ENCODE assay signal across 12 cellular contexts in the genomic region with DNA sequence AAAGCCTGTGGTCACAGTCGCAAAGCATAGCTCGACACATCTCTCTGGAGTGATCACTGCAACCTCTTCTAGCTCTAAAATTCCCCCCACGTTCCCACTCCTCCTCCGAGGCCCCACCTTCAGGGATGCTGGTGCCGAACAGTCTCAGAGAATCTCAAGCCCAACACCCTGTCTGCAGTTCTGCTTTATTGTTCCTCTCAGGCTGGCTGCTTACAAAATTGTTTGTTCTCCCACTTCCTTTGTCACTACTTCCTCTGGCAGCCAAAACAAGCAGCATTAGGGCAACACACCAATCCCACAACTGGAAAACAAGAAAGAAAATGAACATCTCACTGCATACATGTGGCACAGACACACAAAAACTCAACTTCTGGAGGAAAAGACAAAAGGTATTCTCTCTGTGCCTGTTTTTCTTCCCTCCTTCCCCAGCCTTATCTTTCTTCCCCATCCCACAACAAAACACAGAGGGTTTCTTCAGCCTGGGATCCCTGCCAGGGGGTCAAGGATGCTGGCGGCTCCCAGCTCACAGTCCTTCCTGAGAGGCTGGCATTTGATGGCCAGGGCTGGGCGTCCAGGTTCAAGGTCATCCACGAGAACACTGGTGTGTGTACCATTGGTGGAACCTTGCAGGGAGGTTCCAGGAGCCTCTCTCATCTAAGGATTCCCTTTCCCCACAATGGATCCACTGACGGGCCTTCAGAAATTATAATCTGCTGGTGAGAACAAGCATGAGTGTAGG.
DNase-seq lines count a peak whose midpoint lies in the region; ATAC-seq and TF ChIP-seq lines count a peak whose summit lies in the region.
"Had no signal": no experiment of that assay in that cellular context is flagged by ENCODE, and none has a peak within 500 bp of the region (broad histone marks: within the 10 kb centered on the region; RNA-seq: fewer than 3 reads in every experiment).

No MANE protein-coding gene starts in this region.

- H3K27me3 ChIP-seq in ACC112 (ENCODE audit: insufficient read depth, low read length) (no peaks in the 10 kb centered on the region), Loucy (ENCODE audit: insufficient read depth, low read length, poor library complexity, severe bottlenecking) (no peaks in the 10 kb centered on the region), colonic mucosa (no peaks in the 10 kb centered on the region), esophagus squamous epithelium (no peaks in the 10 kb centered on the region)
- H3K27me3 ChIP-seq: stomach had no signal

- TF ChIP-seq POLR2A in esophagus squamous epithelium (IDR thresholded peaks at IDR 0.05) = no peak

- intact Hi-C loops in colonic mucosa (cut with DNase I) (no loop called here), esophagus squamous epithelium (cut with DNase I) (no loop called here)
- intact Hi-C loops in activated T-helper 1 cell treated with anti-CD3 and anti-CD28 coated beads, Interleukin-12 subunit alpha, Interleukin-12 subunit beta, Interleukin-2, Interleukin-4 antibody, amounts not matched to agents 30 ng/mL and 10 ng/mL and 1 ng/mL, durations not matched to agents 14 hours and 24 hours and 36 hours (cut with micrococcal nuclease) = no loop called here

- peaks cover 2% of the 10 kb centered on the region for H3K27me3 Mint-ChIP-seq in activated T-helper 1 cell treated with anti-CD3 and anti-CD28 coated beads, Interleukin-12 subunit alpha, Interleukin-12 subunit beta, Interleukin-2, Interleukin-4 antibody, amounts not matched to agents 30 ng/mL and 10 ng/mL and 1 ng/mL, durations not matched to agents 14 hours and 24 hours and 36 hours (ENCODE audit: insufficient read depth)

- H2AFZ ChIP-seq in ACC112 (ENCODE audit: low read length, unreplicated experiment) (peak overlapping the region; percentile 86), Loucy (ENCODE audit: low read length) (peak overlapping the region; percentile 72)

- no peak for ATAC-seq in HG03521 (IDR thresholded peaks at IDR 0.05; ENCODE audit: unreplicated experiment)

- no peaks in the 10 kb centered on the region for H3K9me2 ChIP-seq in Loucy (replicated peaks; ENCODE audit: low read depth, low read length)

- 45 to 77% methylated on average over 7 to 9 of the region's 9 CpGs for WGBS in esophagus squamous epithelium, 2 donors

- peak overlapping the region; percentile 55 for H3K27ac ChIP-seq in ACC112 (ENCODE audit: low read depth, low read length)
- peak overlapping the region; percentile 29 for H3K27ac ChIP-seq in colonic mucosa
- H3K27ac ChIP-seq in esophagus squamous epithelium = peak overlapping the region in 2 of 4 donors; percentile 17 to 22

- H3K36me3 ChIP-seq in ACC112 (ENCODE audit: insufficient read depth, low read length) = no peaks in the 10 kb centered on the region
- H3K36me3 ChIP-seq in Loucy (ENCODE audit: insufficient read depth, low read length) = no peaks in the 10 kb centered on the region
- no peaks in the 10 kb centered on the region for H3K36me3 ChIP-seq in colonic mucosa
- no peaks in the 10 kb centered on the region for H3K36me3 ChIP-seq in esophagus squamous epithelium
- H3K36me3 ChIP-seq: stomach had no signal

- no peak overlapping the region for H3K27ac Mint-ChIP-seq in activated T-helper 1 cell treated with anti-CD3 and anti-CD28 coated beads, Interleukin-12 subunit alpha, Interleukin-12 subunit beta, Interleukin-2, Interleukin-4 antibody, amounts not matched to agents 30 ng/mL and 10 ng/mL and 1 ng/mL, durations not matched to agents 14 hours and 24 hours and 36 hours
- H3K27ac Mint-ChIP-seq: progenitor cell of endocrine pancreas had no signal

- no peaks in the 10 kb centered on the region for H3K9me3 Mint-ChIP-seq in activated T-helper 1 cell treated with anti-CD3 and anti-CD28 coated beads, Interleukin-12 subunit alpha, Interleukin-12 subunit beta, Interleukin-2, Interleukin-4 antibody, amounts not matched to agents 30 ng/mL and 10 ng/mL and 1 ng/mL, durations not matched to agents 14 hours and 24 hours and 36 hours

- H3K79me2 ChIP-seq in ACC112 (ENCODE audit: control insufficient read depth, insufficient read depth, low read length, unreplicated experiment) (no peaks in the 10 kb centered on the region), Loucy (ENCODE audit: insufficient read depth, low read length) (no peaks in the 10 kb centered on the region)

- DNase-seq in colonic mucosa (peak; percentile 18), midbrain (lab: John Stamatoyannopoulos, UW) (peak; percentile 31), esophagus squamous epithelium (lab: John Stamatoyannopoulos, UW) (no peak), SW480 (ENCODE audit: low spot score) (no peak)
- DNase-seq in activated T-helper 1 cell treated with anti-CD3 and anti-CD28 coated beads, Interleukin-12 subunit alpha, Interleukin-12 subunit beta, Interleukin-2, Interleukin-4 antibody, amounts not matched to agents 30 ng/mL and 10 ng/mL and 1 ng/mL, durations not matched to agents 14 hours and 24 hours and 36 hours (ENCODE audit: low spot score) = no peak
- DNase-seq: activated CD8-positive, alpha-beta memory T cell treated with anti-CD3 and anti-CD28 coated beads, Interleukin-2, amount 50 U/mL, for 4 hours; NCI-H2029 treated with DMSO at 0.1 percent for 48 hours; stomach had no signal

- peaks cover 7% of the 10 kb centered on the region for H3K4me1 Mint-ChIP-seq in activated T-helper 1 cell treated with anti-CD3 and anti-CD28 coated beads, Interleukin-12 subunit alpha, Interleukin-12 subunit beta, Interleukin-2, Interleukin-4 antibody, amounts not matched to agents 30 ng/mL and 10 ng/mL and 1 ng/mL, durations not matched to agents 14 hours and 24 hours and 36 hours (ENCODE audit: low read depth)

- H3K9ac ChIP-seq in Loucy (ENCODE audit: low read depth, low read length, poor library complexity, severe bottlenecking) = peak overlapping the region; percentile 2
- H3K9ac ChIP-seq in colonic mucosa (ENCODE audit: low read depth in 2 of 2, low read length in 2 of 2) = no peak overlapping the region

- no peaks in the 10 kb centered on the region for H3K9me3 ChIP-seq in Loucy (ENCODE audit: insufficient read depth, low read depth, low read length)
- H3K9me3 ChIP-seq in colonic mucosa = no peaks in the 10 kb centered on the region
- H3K9me3 ChIP-seq in esophagus squamous epithelium = no peaks in the 10 kb centered on the region
- H3K9me3 ChIP-seq: stomach had no signal

- H3K4me2 ChIP-seq in Loucy (ENCODE audit: low read depth, low read length, poor library complexity, severe bottlenecking) = peak overlapping the region; percentile 65

- no peaks in the 10 kb centered on the region for H3F3A ChIP-seq in Loucy (ENCODE audit: low read depth)

- no peaks in the 10 kb centered on the region for H4K20me1 ChIP-seq in Loucy (ENCODE audit: insufficient read depth, low read length, poor library complexity, severe bottlenecking)

- no peak overlapping the region for H3K4me3 Mint-ChIP-seq in activated T-helper 1 cell treated with anti-CD3 and anti-CD28 coated beads, Interleukin-12 subunit alpha, Interleukin-12 subunit beta, Interleukin-2, Interleukin-4 antibody, amounts not matched to agents 30 ng/mL and 10 ng/mL and 1 ng/mL, durations not matched to agents 14 hours and 24 hours and 36 hours

- H3K36me3 Mint-ChIP-seq in activated T-helper 1 cell treated with anti-CD3 and anti-CD28 coated beads, Interleukin-12 subunit alpha, Interleukin-12 subunit beta, Interleukin-2, Interleukin-4 antibody, amounts not matched to agents 30 ng/mL and 10 ng/mL and 1 ng/mL, durations not matched to agents 14 hours and 24 hours and 36 hours (ENCODE audit: low read depth) = no peaks in the 10 kb centered on the region

- TF ChIP-seq CTCF in Loucy (conservative IDR thresholded peaks at IDR 0.05; ENCODE audit: low read length) (no peak), colonic mucosa (IDR thresholded peaks at IDR 0.05) (no peak), esophagus squamous epithelium (IDR thresholded peaks at IDR 0.05) (no peak)

- peaks cover 52% of the 10 kb centered on the region for H3K4me1 ChIP-seq in ACC112 (ENCODE audit: control insufficient read depth, insufficient read depth, low read length, unreplicated experiment)
- peaks cover 31% of the 10 kb centered on the region for H3K4me1 ChIP-seq in Loucy (ENCODE audit: insufficient read depth, low read length, poor library complexity, severe bottlenecking)
- no peaks in the 10 kb centered on the region for H3K4me1 ChIP-seq in colonic mucosa
- no peaks in the 10 kb centered on the region for H3K4me1 ChIP-seq in esophagus squamous epithelium
- H3K4me1 ChIP-seq: stomach had no signal

- H3K4me3 ChIP-seq in ACC112 (ENCODE audit: low read depth, low read length) = no peak overlapping the region
- no peak overlapping the region for H3K4me3 ChIP-seq in Loucy (ENCODE audit: low read length, poor library complexity, severe bottlenecking)
- H3K4me3 ChIP-seq in colonic mucosa = no peak overlapping the region
- H3K4me3 ChIP-seq in esophagus squamous epithelium = no peak overlapping the region
- H3K4me3 ChIP-seq: stomach had no signal

Comparison
In these comparisons a context has a peak if more than half of its experiments do, and no peak if none do; other contexts are left out.
1. DNase-seq: peak in colonic mucosa (single experiment) and midbrain (single experiment); none in activated T-helper 1 cell treated with anti-CD3 and anti-CD28 coated beads, Interleukin-12 subunit alpha, Interleukin-12 subunit beta, Interleukin-2, Interleukin-4 antibody, amounts not matched to agents 30 ng/mL and 10 ng/mL and 1 ng/mL, durations not matched to agents 14 hours and 24 hours and 36 hours (single experiment), esophagus squamous epithelium (single experiment) and SW480 (single experiment).